Comparison of ENCODE assay signal across 6 cellular contexts in the genomic region with DNA sequence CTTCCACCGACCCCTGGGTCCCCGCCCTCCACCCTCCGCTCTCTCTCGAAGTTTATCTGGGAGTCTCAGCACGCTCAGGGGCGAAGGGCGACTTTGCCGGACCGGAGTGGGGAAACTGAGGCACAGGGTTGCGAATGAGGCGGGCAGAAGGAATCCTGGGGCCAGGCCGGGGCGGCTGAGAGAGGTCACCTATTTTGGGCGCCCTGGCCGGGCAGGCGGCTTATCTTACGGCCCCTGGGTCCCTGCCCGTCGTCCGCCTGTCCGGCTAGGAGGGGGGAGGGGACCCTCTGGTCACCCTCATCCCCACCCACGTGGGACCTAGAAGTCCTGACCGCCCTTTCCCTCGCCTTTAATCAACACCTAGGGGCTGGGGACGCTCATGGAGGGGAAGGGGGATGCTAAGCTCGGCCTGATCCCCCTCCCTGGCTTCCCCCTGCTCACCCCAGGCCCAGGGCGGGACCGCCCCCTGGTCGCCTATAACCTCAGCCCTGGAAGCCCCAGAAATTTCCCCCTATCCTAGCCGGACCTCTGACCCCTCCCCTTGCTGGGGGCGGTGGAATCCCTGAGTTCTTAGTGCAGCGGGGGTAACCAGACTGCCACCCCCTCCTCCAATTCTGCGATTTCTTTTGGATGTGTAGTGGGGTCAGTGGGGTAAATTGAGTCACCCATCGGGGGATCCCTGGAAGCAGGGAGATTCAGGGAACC. TPM values are rescaled to one million over a fixed set of nuclear protein-coding genes. Genes with fewer than 3 reads are reported as not detected.
DNase-seq lines count a peak whose midpoint lies in the region; ATAC-seq lines count a peak whose summit lies in the region.

No MANE protein-coding gene starts in this region.

- H3K36me3 Mint-ChIP-seq in activated T-helper 2 cell treated with anti-CD3 and anti-CD28 coated beads, Interferon-gamma antibody, Interleukin-2, Interleukin-4, amounts not matched to agents 10 μg/mL and 5 μg/mL and 100 μg/mL, durations not matched to agents 14 hours and 24 hours and 36 hours (ENCODE audit: low read depth), result peaks cover 35% of the 10 kb centered on the region

- no peaks in the 10 kb centered on the region for H3K27me3 ChIP-seq in HUES48 (ENCODE audit: control insufficient read depth, insufficient read depth, low read length)

- no peaks in the 10 kb centered on the region for H3K27me3 Mint-ChIP-seq in activated T-helper 2 cell treated with anti-CD3 and anti-CD28 coated beads, Interferon-gamma antibody, Interleukin-2, Interleukin-4, amounts not matched to agents 10 μg/mL and 5 μg/mL and 100 μg/mL, durations not matched to agents 14 hours and 24 hours and 36 hours (ENCODE audit: low read depth)

- no peaks in the 10 kb centered on the region for H3K9me3 ChIP-seq in HUES48 (ENCODE audit: control insufficient read depth, insufficient read depth, low read length)

- H3K4me3 Mint-ChIP-seq in activated T-helper 2 cell treated with anti-CD3 and anti-CD28 coated beads, Interferon-gamma antibody, Interleukin-2, Interleukin-4, amounts not matched to agents 10 μg/mL and 5 μg/mL and 100 μg/mL, durations not matched to agents 14 hours and 24 hours and 36 hours (ENCODE audit: low read depth), result peak overlapping the region; percentile 86

- H3K4me1 ChIP-seq in HUES48 (ENCODE audit: control insufficient read depth, insufficient read depth, low read length), result peaks cover 47% of the 10 kb centered on the region

- DNase-seq in activated T-helper 2 cell treated with anti-CD3 and anti-CD28 coated beads, Interferon-gamma antibody, Interleukin-2, Interleukin-4, amounts not matched to agents 10 μg/mL and 5 μg/mL and 100 μg/mL, durations not matched to agents 14 hours and 24 hours and 36 hours (ENCODE audit: low spot score), result no peak
- DNase-seq in lung microvascular endothelial cell (ENCODE audit: low read depth in 2 of 2) (peak; percentile 27), kidney glomerular epithelial cell (lab: John Stamatoyannopoulos, UW) (no peak)

- no peaks in the 10 kb centered on the region for H3K9me3 Mint-ChIP-seq in activated T-helper 2 cell treated with anti-CD3 and anti-CD28 coated beads, Interferon-gamma antibody, Interleukin-2, Interleukin-4, amounts not matched to agents 10 μg/mL and 5 μg/mL and 100 μg/mL, durations not matched to agents 14 hours and 24 hours and 36 hours

- peaks cover 36% of the 10 kb centered on the region for H3K4me1 Mint-ChIP-seq in activated T-helper 2 cell treated with anti-CD3 and anti-CD28 coated beads, Interferon-gamma antibody, Interleukin-2, Interleukin-4, amounts not matched to agents 10 μg/mL and 5 μg/mL and 100 μg/mL, durations not matched to agents 14 hours and 24 hours and 36 hours (ENCODE audit: low read depth)

- intact Hi-C loops in activated T-helper 2 cell treated with anti-CD3 and anti-CD28 coated beads, Interferon-gamma antibody, Interleukin-2, Interleukin-4, amounts not matched to agents 10 μg/mL and 5 μg/mL and 100 μg/mL, durations not matched to agents 14 hours and 24 hours and 36 hours (cut with micrococcal nuclease), result loop anchor here (1.0 to 2.0 kb wide), 2 partner anchors 27 to 63 kb away; a partner anchor contains a TSS

- peak overlapping the region; percentile 73 for H3K4me3 ChIP-seq in HUES48 (ENCODE audit: low read depth, low read length)

- H3K27ac ChIP-seq in HUES48 (ENCODE audit: low read depth, low read length), result peak overlapping the region; percentile 80

- ATAC-seq in HG03457 (IDR thresholded peaks at IDR 0.05; ENCODE audit: unreplicated experiment) (no peak), HG03342 (IDR thresholded peaks at IDR 0.05; ENCODE audit: unreplicated experiment) (no peak)

- peak overlapping the region; percentile 55 for H3K27ac Mint-ChIP-seq in activated T-helper 2 cell treated with anti-CD3 and anti-CD28 coated beads, Interferon-gamma antibody, Interleukin-2, Interleukin-4, amounts not matched to agents 10 μg/mL and 5 μg/mL and 100 μg/mL, durations not matched to agents 14 hours and 24 hours and 36 hours

- H3K9ac ChIP-seq in HUES48 (ENCODE audit: low read depth, low read length), result peak overlapping the region; percentile 51

- peaks cover 26% of the 10 kb centered on the region for H3K36me3 ChIP-seq in HUES48 (ENCODE audit: control insufficient read depth, insufficient read depth, low read length)

RNA-seq across cellular contexts. Expression of a gene that starts 0.6 kb away (rescaled TPM):
- total RNA-seq in activated T-helper 2 cell treated with anti-CD3 and anti-CD28 coated beads, Interferon-gamma antibody, Interleukin-2, Interleukin-4, amounts not matched to agents 10 μg/mL and 5 μg/mL and 100 μg/mL, durations not matched to agents 14 hours and 24 hours and 36 hours, result 55.2 and 64.7 TPM in 2 replicates
- 17.7 and 20.4 TPM in 2 replicates for total RNA-seq in lung microvascular endothelial cell

RNA-seq across cellular contexts. Expression of a gene that starts 2.7 kb away (rescaled TPM):
- 90.4 and 95.4 TPM in 2 replicates for total RNA-seq in activated T-helper 2 cell treated with anti-CD3 and anti-CD28 coated beads, Interferon-gamma antibody, Interleukin-2, Interleukin-4, amounts not matched to agents 10 μg/mL and 5 μg/mL and 100 μg/mL, durations not matched to agents 14 hours and 24 hours and 36 hours
- total RNA-seq in lung microvascular endothelial cell, result 42.1 and 58.3 TPM in 2 replicates

RNA-seq across cellular contexts. Expression of a gene that starts 19.6 kb away (rescaled TPM):
- total RNA-seq in activated T-helper 2 cell treated with anti-CD3 and anti-CD28 coated beads, Interferon-gamma antibody, Interleukin-2, Interleukin-4, amounts not matched to agents 10 μg/mL and 5 μg/mL and 100 μg/mL, durations not matched to agents 14 hours and 24 hours and 36 hours, result 4.4 and 6.3 TPM in 2 replicates
- total RNA-seq in lung microvascular endothelial cell, result 0.44 and 1.6 TPM in 2 replicates

RNA-seq across cellular contexts. Expression of a gene that starts 27.2 kb away (rescaled TPM):
- 7.7 and 8.7 TPM in 2 replicates for total RNA-seq in activated T-helper 2 cell treated with anti-CD3 and anti-CD28 coated beads, Interferon-gamma antibody, Interleukin-2, Interleukin-4, amounts not matched to agents 10 μg/mL and 5 μg/mL and 100 μg/mL, durations not matched to agents 14 hours and 24 hours and 36 hours
- 2.2 and 3.0 TPM in 2 replicates for total RNA-seq in lung microvascular endothelial cell

RNA-seq across cellular contexts. Expression of a gene that starts 32.5 kb away (rescaled TPM):
- 68.9 and 69.7 TPM in 2 replicates for total RNA-seq in activated T-helper 2 cell treated with anti-CD3 and anti-CD28 coated beads, Interferon-gamma antibody, Interleukin-2, Interleukin-4, amounts not matched to agents 10 μg/mL and 5 μg/mL and 100 μg/mL, durations not matched to agents 14 hours and 24 hours and 36 hours
- 0.22 TPM in 1 of 2 replicates, not detected in the other for total RNA-seq in lung microvascular endothelial cell

Comparison
In these comparisons a context has a peak if more than half of its experiments do, and no peak if none do; other contexts are left out.
1. DNase-seq: peak in lung microvascular endothelial cell (2 of 2); none in activated T-helper 2 cell treated with anti-CD3 and anti-CD28 coated beads, Interferon-gamma antibody, Interleukin-2, Interleukin-4, amounts not matched to agents 10 μg/mL and 5 μg/mL and 100 μg/mL, durations not matched to agents 14 hours and 24 hours and 36 hours (single experiment) and kidney glomerular epithelial cell (single experiment).